ENCODE assay signal across 1 cellular context in the genomic region with DNA sequence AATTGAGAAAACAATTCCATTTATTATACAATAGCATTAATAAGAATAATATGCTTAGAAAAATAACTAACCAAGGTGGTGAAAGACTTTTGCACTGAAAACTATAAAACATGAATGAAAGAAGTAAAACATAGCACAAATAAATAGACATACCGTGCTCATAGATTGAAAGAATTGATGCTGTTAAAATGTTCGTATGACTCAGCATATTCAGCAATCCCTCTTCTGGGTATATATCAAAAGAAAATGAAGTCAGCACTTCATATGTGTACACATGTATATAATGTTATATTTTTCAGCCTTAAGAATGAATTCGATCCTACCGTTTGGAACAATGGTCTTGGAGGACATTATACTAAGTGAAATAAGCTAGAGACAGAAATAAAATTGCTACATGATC.
TF ChIP-seq lines count a peak whose summit lies in the region.

No MANE protein-coding gene starts in this region.

TF ChIP-seq in K562, 482 proteins besides CTCF, POLR2A, EP300 and RAD21 (continued from another document):
- TF ChIP-seq, protein P1, sequence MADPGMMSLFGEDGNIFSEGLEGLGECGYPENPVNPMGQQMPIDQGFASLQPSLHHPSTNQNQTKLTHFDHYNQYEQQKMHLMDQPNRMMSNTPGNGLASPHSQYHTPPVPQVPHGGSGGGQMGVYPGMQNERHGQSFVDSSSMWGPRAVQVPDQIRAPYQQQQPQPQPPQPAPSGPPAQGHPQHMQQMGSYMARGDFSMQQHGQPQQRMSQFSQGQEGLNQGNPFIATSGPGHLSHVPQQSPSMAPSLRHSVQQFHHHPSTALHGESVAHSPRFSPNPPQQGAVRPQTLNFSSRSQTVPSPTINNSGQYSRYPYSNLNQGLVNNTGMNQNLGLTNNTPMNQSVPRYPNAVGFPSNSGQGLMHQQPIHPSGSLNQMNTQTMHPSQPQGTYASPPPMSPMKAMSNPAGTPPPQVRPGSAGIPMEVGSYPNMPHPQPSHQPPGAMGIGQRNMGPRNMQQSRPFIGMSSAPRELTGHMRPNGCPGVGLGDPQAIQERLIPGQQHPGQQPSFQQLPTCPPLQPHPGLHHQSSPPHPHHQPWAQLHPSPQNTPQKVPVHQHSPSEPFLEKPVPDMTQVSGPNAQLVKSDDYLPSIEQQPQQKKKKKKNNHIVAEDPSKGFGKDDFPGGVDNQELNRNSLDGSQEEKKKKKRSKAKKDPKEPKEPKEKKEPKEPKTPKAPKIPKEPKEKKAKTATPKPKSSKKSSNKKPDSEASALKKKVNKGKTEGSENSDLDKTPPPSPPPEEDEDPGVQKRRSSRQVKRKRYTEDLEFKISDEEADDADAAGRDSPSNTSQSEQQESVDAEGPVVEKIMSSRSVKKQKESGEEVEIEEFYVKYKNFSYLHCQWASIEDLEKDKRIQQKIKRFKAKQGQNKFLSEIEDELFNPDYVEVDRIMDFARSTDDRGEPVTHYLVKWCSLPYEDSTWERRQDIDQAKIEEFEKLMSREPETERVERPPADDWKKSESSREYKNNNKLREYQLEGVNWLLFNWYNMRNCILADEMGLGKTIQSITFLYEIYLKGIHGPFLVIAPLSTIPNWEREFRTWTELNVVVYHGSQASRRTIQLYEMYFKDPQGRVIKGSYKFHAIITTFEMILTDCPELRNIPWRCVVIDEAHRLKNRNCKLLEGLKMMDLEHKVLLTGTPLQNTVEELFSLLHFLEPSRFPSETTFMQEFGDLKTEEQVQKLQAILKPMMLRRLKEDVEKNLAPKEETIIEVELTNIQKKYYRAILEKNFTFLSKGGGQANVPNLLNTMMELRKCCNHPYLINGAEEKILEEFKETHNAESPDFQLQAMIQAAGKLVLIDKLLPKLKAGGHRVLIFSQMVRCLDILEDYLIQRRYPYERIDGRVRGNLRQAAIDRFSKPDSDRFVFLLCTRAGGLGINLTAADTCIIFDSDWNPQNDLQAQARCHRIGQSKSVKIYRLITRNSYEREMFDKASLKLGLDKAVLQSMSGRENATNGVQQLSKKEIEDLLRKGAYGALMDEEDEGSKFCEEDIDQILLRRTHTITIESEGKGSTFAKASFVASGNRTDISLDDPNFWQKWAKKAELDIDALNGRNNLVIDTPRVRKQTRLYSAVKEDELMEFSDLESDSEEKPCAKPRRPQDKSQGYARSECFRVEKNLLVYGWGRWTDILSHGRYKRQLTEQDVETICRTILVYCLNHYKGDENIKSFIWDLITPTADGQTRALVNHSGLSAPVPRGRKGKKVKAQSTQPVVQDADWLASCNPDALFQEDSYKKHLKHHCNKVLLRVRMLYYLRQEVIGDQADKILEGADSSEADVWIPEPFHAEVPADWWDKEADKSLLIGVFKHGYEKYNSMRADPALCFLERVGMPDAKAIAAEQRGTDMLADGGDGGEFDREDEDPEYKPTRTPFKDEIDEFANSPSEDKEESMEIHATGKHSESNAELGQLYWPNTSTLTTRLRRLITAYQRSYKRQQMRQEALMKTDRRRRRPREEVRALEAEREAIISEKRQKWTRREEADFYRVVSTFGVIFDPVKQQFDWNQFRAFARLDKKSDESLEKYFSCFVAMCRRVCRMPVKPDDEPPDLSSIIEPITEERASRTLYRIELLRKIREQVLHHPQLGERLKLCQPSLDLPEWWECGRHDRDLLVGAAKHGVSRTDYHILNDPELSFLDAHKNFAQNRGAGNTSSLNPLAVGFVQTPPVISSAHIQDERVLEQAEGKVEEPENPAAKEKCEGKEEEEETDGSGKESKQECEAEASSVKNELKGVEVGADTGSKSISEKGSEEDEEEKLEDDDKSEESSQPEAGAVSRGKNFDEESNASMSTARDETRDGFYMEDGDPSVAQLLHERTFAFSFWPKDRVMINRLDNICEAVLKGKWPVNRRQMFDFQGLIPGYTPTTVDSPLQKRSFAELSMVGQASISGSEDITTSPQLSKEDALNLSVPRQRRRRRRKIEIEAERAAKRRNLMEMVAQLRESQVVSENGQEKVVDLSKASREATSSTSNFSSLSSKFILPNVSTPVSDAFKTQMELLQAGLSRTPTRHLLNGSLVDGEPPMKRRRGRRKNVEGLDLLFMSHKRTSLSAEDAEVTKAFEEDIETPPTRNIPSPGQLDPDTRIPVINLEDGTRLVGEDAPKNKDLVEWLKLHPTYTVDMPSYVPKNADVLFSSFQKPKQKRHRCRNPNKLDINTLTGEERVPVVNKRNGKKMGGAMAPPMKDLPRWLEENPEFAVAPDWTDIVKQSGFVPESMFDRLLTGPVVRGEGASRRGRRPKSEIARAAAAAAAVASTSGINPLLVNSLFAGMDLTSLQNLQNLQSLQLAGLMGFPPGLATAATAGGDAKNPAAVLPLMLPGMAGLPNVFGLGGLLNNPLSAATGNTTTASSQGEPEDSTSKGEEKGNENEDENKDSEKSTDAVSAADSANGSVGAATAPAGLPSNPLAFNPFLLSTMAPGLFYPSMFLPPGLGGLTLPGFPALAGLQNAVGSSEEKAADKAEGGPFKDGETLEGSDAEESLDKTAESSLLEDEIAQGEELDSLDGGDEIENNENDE (IDR thresholded peaks at IDR 0.05; ENCODE audit: low read depth, low read length), result no peak
- TF ChIP-seq ZNF316 (IDR thresholded peaks at IDR 0.05) (peak; percentile 94), MAFG (tag; conservative IDR thresholded peaks at IDR 0.05) (peak; percentile 91), SIRT6 (IDR thresholded peaks at IDR 0.05; ENCODE audit: low read depth, low read length) (no peak), NFE2 (IDR thresholded peaks at IDR 0.05; ENCODE audit: low read depth) (peak; percentile 60), MAFF (IDR thresholded peaks at IDR 0.05; ENCODE audit: low read length) (peak; percentile 49), NUFIP1 (IDR thresholded peaks at IDR 0.05; ENCODE audit: partially characterized antibody) (no peak), HDAC8 (tag; IDR thresholded peaks at IDR 0.05) (no peak), ZNF134 (CRISPR knock-in tag; conservative IDR thresholded peaks at IDR 0.05) (no peak), HMGN3 (IDR thresholded peaks at IDR 0.05; ENCODE audit: borderline replicate concordance, extremely low read depth, insufficient read length, low read depth, low read length) (no peak), C11orf30 (IDR thresholded peaks at IDR 0.05; ENCODE audit: low read depth) (peak; percentile 80)
